ENCODE assay signal across 20 cellular contexts in genomic region chr20:51013577-51014330, GRCh38. TPM values are rescaled to one million over a fixed set of nuclear protein-coding genes. Genes with fewer than 3 reads are reported as not detected.
"Had no signal": no experiment of that assay in that cellular context is flagged by ENCODE, and none has a peak within 500 bp of the region (broad histone marks: within the 10 kb centered on the region; RNA-seq: fewer than 3 reads in every experiment).

No MANE protein-coding gene starts in this region.

- H3K4me3 ChIP-seq: gastrocnemius medialis, heart right ventricle had no signal

- DNase-seq: activated CD4-positive, alpha-beta T cell treated with anti-CD3 and anti-CD28 coated beads, Interleukin-2, amount 10 ng/mL, durations not matched to agents 7 days and 5 days; activated CD4-positive, CD25-positive, alpha-beta regulatory T cell; activated CD8-positive, alpha-beta memory T cell treated with anti-CD3 and anti-CD28 coated beads for 24 hours; activated naive CD4-positive, alpha-beta T cell treated with anti-CD3 and anti-CD28 coated beads for 36 hours; central memory CD4-positive, alpha-beta T cell; cortex of kidney; effector CD8-positive, alpha-beta T cell; gastrocnemius medialis; heart right ventricle; left ventricle myocardium superior; mesenchymal stem cell; right cardiac atrium; stimulated activated CD4-positive, alpha-beta T cell treated with anti-CD3 and anti-CD28 coated beads, Interleukin-1b, Interleukin-23, amount 100 ng/mL, for 48 hours; T-helper 2 cell; trophoblast cell had no signal

- FAIRE-seq: keratinocyte, TTC549 had no signal

- H3K9me3 ChIP-seq: gastrocnemius medialis, heart right ventricle, neutrophil had no signal

- H3K36me3 ChIP-seq: gastrocnemius medialis, heart right ventricle, neutrophil had no signal

- H3K27ac ChIP-seq: gastrocnemius medialis, heart right ventricle, neutrophil had no signal

- H3K4me1 ChIP-seq: gastrocnemius medialis, heart right ventricle had no signal

- ATAC-seq: activated T-helper 17 cell treated with anti-CD3 and anti-CD28 coated beads, Interleukin-2, amount 50 U/mL, for 72 hours; gastrocnemius medialis; heart right ventricle; left ventricle myocardium superior; right cardiac atrium; stimulated activated memory B cell treated with anti-CD40 and anti-IgM and Interleukin-4, amounts not matched to agents 10 μg/mL and 1 μg/mL and 100 μg/mL, for 72 hours had no signal

RNA-seq across cellular contexts. Expression of gene KCNG1, which starts 9.2 kb away (rescaled TPM):
- total RNA-seq: activated CD4-positive, alpha-beta T cell treated with anti-CD3 and anti-CD28 coated beads, Interleukin-2, amount 10 ng/mL, durations not matched to agents 7 days and 5 days; gastrocnemius medialis had no signal
